14 cellular contexts compared by ENCODE assay signal in genomic region chr3:108288192-108288591, GRCh38. TPM values are rescaled to one million over a fixed set of nuclear protein-coding genes. Genes with fewer than 3 reads are reported as not detected.
DNase-seq lines count a peak whose midpoint lies in the region; ATAC-seq, FAIRE-seq and TF ChIP-seq lines count a peak whose summit lies in the region.
"Not testable (repeated sequence)": the region's sequence is repeated elsewhere in the genome, so short reads cannot be mapped to it uniquely, and the experiment has no call there.
"Had no signal": no experiment of that assay in that cellular context is flagged by ENCODE, and none has a peak within 500 bp of the region (broad histone marks: within the 10 kb centered on the region; RNA-seq: fewer than 3 reads in every experiment).

No MANE protein-coding gene starts in this region.

- peak overlapping the region; percentile 40 for H3K27ac Mint-ChIP-seq in activated CD4-positive, alpha-beta T cell treated with anti-CD3 and anti-CD28 coated beads, Interleukin-2, amount 10 ng/mL, durations not matched to agents 24 days and 14 days
- peak overlapping the region; percentile 23 for H3K27ac Mint-ChIP-seq in activated naive CD8-positive, alpha-beta T cell treated with anti-CD3 and anti-CD28 coated beads for 36 hours
- peak overlapping the region; percentile 80 for H3K27ac Mint-ChIP-seq in stimulated activated memory B cell treated with anti-CD40 and anti-IgM and Interleukin-4, amounts not matched to agents 10 μg/mL and 1 μg/mL and 100 μg/mL, for 72 hours
- peak overlapping the region; percentile 39 for H3K27ac Mint-ChIP-seq in stimulated activated naive CD8-positive, alpha-beta T cell treated with anti-CD3 and anti-CD28 coated beads, Interleukin-15, Interleukin-2, amounts not matched to agents 100 ng/mL and 50 ng/mL, for 24 hours

- not testable (repeated sequence) for H3K4me3 ChIP-seq in A549; H1 (ENCODE audit: extremely low read depth in 1 of 4, insufficient read depth in 2 of 4, low read depth in 3 of 4, low read length in 4 of 4)

- not testable (repeated sequence) for H4K20me1 ChIP-seq in H1 (replicated peaks in 1 of 2; ENCODE audit: control insufficient read depth in 1 of 2, insufficient read depth in 2 of 2, low read length in 2 of 2)

- H3K36me3 Mint-ChIP-seq in activated CD4-positive, alpha-beta T cell treated with anti-CD3 and anti-CD28 coated beads, Interleukin-2, amount 10 ng/mL, durations not matched to agents 24 days and 14 days (ENCODE audit: low read depth), result peaks cover 15% of the 10 kb centered on the region
- peaks cover 21% of the 10 kb centered on the region for H3K36me3 Mint-ChIP-seq in activated naive CD8-positive, alpha-beta T cell treated with anti-CD3 and anti-CD28 coated beads for 36 hours
- H3K36me3 Mint-ChIP-seq in stimulated activated memory B cell treated with anti-CD40 and anti-IgM and Interleukin-4, amounts not matched to agents 10 μg/mL and 1 μg/mL and 100 μg/mL, for 72 hours; stimulated activated naive CD8-positive, alpha-beta T cell treated with anti-CD3 and anti-CD28 coated beads, Interleukin-15, Interleukin-2, amounts not matched to agents 100 ng/mL and 50 ng/mL, for 24 hours (ENCODE audit: low read depth): not testable (repeated sequence)

- H3K4me1 Mint-ChIP-seq in activated CD4-positive, alpha-beta T cell treated with anti-CD3 and anti-CD28 coated beads, Interleukin-2, amount 10 ng/mL, durations not matched to agents 24 days and 14 days, result peaks cover 46% of the 10 kb centered on the region
- H3K4me1 Mint-ChIP-seq in activated naive CD8-positive, alpha-beta T cell treated with anti-CD3 and anti-CD28 coated beads for 36 hours, result peaks cover 45% of the 10 kb centered on the region
- H3K4me1 Mint-ChIP-seq in stimulated activated memory B cell treated with anti-CD40 and anti-IgM and Interleukin-4, amounts not matched to agents 10 μg/mL and 1 μg/mL and 100 μg/mL, for 72 hours, result peaks cover 43% of the 10 kb centered on the region
- peaks cover 56% of the 10 kb centered on the region for H3K4me1 Mint-ChIP-seq in stimulated activated naive CD8-positive, alpha-beta T cell treated with anti-CD3 and anti-CD28 coated beads, Interleukin-15, Interleukin-2, amounts not matched to agents 100 ng/mL and 50 ng/mL, for 24 hours (ENCODE audit: low read depth)

- not testable (repeated sequence) for H2BK5ac ChIP-seq in H1 (ENCODE audit: low read depth, low read length)

- not testable (repeated sequence) for H3K14ac ChIP-seq in H1 (ENCODE audit: insufficient read length)

- not testable (repeated sequence) for H3K79me1 ChIP-seq in H1 (ENCODE audit: low read depth, low read length)

- H4K5ac ChIP-seq in H1 (ENCODE audit: insufficient read length, low read depth, low read length), result not testable (repeated sequence)

- not testable (repeated sequence) for H3K36me3 ChIP-seq in H1 (ENCODE audit: control insufficient read depth in 2 of 4, insufficient read depth in 4 of 4, low read length in 3 of 4)

- H3K9ac ChIP-seq in H1 (replicated peaks in 1 of 4; ENCODE audit: extremely low read depth in 1 of 4, low read depth in 3 of 4, low read length in 3 of 4), result not testable (repeated sequence)

- not testable (repeated sequence) for H2BK15ac ChIP-seq in H1 (ENCODE audit: low read length)

- H2BK20ac ChIP-seq in H1 (ENCODE audit: low read length), result not testable (repeated sequence)

- WGBS in A549 (ENCODE audit: missing lambda C conversion rate), result 46% methylated on average over 6 of the region's 6 CpGs
- 91% methylated on average over 6 of the region's 6 CpGs; no CpG with 5 or more reads in 1 of the 2 experiments for WGBS in H1 (ENCODE audit: extremely low coverage in 1 of 2, insufficient coverage in 1 of 2, insufficient read length in 1 of 2, insufficient replicate concordance in 2 of 2, low coverage in 1 of 2, low lambda C conversion rate in 2 of 2, missing lambda C conversion rate in 1 of 2), 2 experiments

- not testable (repeated sequence) for DNase-seq in A549 (ENCODE audit: low read depth in 1 of 2, low spot score in 1 of 2); H54 (ENCODE audit: insufficient read length, low spot score); activated CD4-positive, alpha-beta T cell treated with anti-CD3 and anti-CD28 coated beads, Interleukin-2, amount 10 ng/mL, durations not matched to agents 24 days and 14 days; activated naive CD8-positive, alpha-beta T cell treated with anti-CD3 and anti-CD28 coated beads for 36 hours; H1 (ENCODE audit: low read depth in 1 of 2, low spot score in 2 of 2)

- H3K56ac ChIP-seq in H1 (replicated peaks; ENCODE audit: insufficient read length, low read depth, low read length), result not testable (repeated sequence)

- H3K79me2 ChIP-seq in H1 (ENCODE audit: control insufficient read depth in 1 of 2, insufficient read depth in 2 of 2, low read length in 2 of 2), result not testable (repeated sequence)

- H3K27ac ChIP-seq in A549; H1 (ENCODE audit: low read depth, low read length): not testable (repeated sequence)

- intact Hi-C loops in activated CD4-positive, alpha-beta T cell treated with anti-CD3 and anti-CD28 coated beads, Interleukin-2, amount 10 ng/mL, durations not matched to agents 24 days and 14 days (cut with micrococcal nuclease), result not testable (repeated sequence)

- not testable (repeated sequence) for TF ChIP-seq CTCF in A549 (IDR thresholded peaks at IDR 0.05); H1 (IDR thresholded peaks at IDR 0.05; ENCODE audit: control extremely low read depth in 1 of 3, insufficient read depth in 1 of 3, low read depth in 1 of 3, low read length in 3 of 3)

- POLR2A ChIA-PET in A549 (lab: Yijun Ruan, JAX); H1 (lab: Charles Lee; ENCODE audit: partially characterized antibody): not testable (repeated sequence)

- not testable (repeated sequence) for ATAC-seq in A549; stimulated activated memory B cell treated with anti-CD40 and anti-IgM and Interleukin-4, amounts not matched to agents 10 μg/mL and 1 μg/mL and 100 μg/mL, for 72 hours

- not testable (repeated sequence) for TF ChIP-seq RAD21 in A549 (conservative IDR thresholded peaks at IDR 0.05 in 1 of 2, IDR thresholded peaks at IDR 0.05 in 1 of 2); H1 (IDR thresholded peaks at IDR 0.05 in 1 of 2, conservative IDR thresholded peaks at IDR 0.05 in 1 of 2; ENCODE audit: low read depth in 2 of 2, low read length in 2 of 2)

- H3K27me3 Mint-ChIP-seq in activated CD4-positive, alpha-beta T cell treated with anti-CD3 and anti-CD28 coated beads, Interleukin-2, amount 10 ng/mL, durations not matched to agents 24 days and 14 days; activated naive CD8-positive, alpha-beta T cell treated with anti-CD3 and anti-CD28 coated beads for 36 hours; stimulated activated memory B cell treated with anti-CD40 and anti-IgM and Interleukin-4, amounts not matched to agents 10 μg/mL and 1 μg/mL and 100 μg/mL, for 72 hours; stimulated activated naive CD8-positive, alpha-beta T cell treated with anti-CD3 and anti-CD28 coated beads, Interleukin-15, Interleukin-2, amounts not matched to agents 100 ng/mL and 50 ng/mL, for 24 hours: not testable (repeated sequence)

- CTCF ChIA-PET in A549 (lab: Yijun Ruan, JAX); H1 (lab: Charles Lee; ENCODE audit: partially characterized antibody): not testable (repeated sequence)

- not testable (repeated sequence) for H4K8ac ChIP-seq in H1 (ENCODE audit: extremely low read depth, insufficient read depth, low read length)

- not testable (repeated sequence) for H3K4me2 ChIP-seq in A549; H1 (ENCODE audit: insufficient read depth in 1 of 2, low read depth in 2 of 2, low read length in 2 of 2)

- H2AFZ ChIP-seq in H1 (ENCODE audit: low read length), result not testable (repeated sequence)

- not testable (repeated sequence) for H2BK12ac ChIP-seq in H1 (ENCODE audit: low read depth, low read length)

- not testable (repeated sequence) for FAIRE-seq in A549 (lab: Jason Lieb, UNC); H1 (lab: Jason Lieb, UNC)
- peak; percentile 15 for FAIRE-seq in H54 (lab: Jason Lieb, UNC)

- not testable (repeated sequence) for H3K4me3 Mint-ChIP-seq in activated CD4-positive, alpha-beta T cell treated with anti-CD3 and anti-CD28 coated beads, Interleukin-2, amount 10 ng/mL, durations not matched to agents 24 days and 14 days; activated naive CD8-positive, alpha-beta T cell treated with anti-CD3 and anti-CD28 coated beads for 36 hours; stimulated activated memory B cell treated with anti-CD40 and anti-IgM and Interleukin-4, amounts not matched to agents 10 μg/mL and 1 μg/mL and 100 μg/mL, for 72 hours; stimulated activated naive CD8-positive, alpha-beta T cell treated with anti-CD3 and anti-CD28 coated beads, Interleukin-15, Interleukin-2, amounts not matched to agents 100 ng/mL and 50 ng/mL, for 24 hours

- not testable (repeated sequence) for TF ChIP-seq EP300 in A549 (IDR thresholded peaks at IDR 0.05); H1 (IDR thresholded peaks at IDR 0.05; ENCODE audit: borderline replicate concordance in 1 of 2, low read depth in 2 of 2, low read length in 2 of 2)

- H3K18ac ChIP-seq in H1 (ENCODE audit: extremely low read depth, low read length), result not testable (repeated sequence)

- H3K23me2 ChIP-seq in H1 (ENCODE audit: low read depth, low read length), result not testable (repeated sequence)

- H2BK120ac ChIP-seq in H1 (replicated peaks; ENCODE audit: low read depth, low read length), result not testable (repeated sequence)

- H3K9me3 ChIP-seq in A549; H1 (ENCODE audit: insufficient read depth in 2 of 2, low read depth in 1 of 2, low read length in 1 of 2): not testable (repeated sequence)

- H3K23ac ChIP-seq in H1 (ENCODE audit: insufficient read length), result not testable (repeated sequence)

- H3K4me1 ChIP-seq in A549; H1 (replicated peaks in 1 of 4; ENCODE audit: control insufficient read depth in 3 of 4, insufficient read depth in 4 of 4, low read length in 3 of 4): not testable (repeated sequence)

- not testable (repeated sequence) for TF ChIP-seq POLR2A in A549 (IDR thresholded peaks at IDR 0.05; ENCODE audit: low read length); H54 (IDR thresholded peaks at IDR 0.05; ENCODE audit: low read depth, low read length); H1 (IDR thresholded peaks at IDR 0.05; ENCODE audit: control extremely low read depth in 1 of 2, low read depth in 2 of 2, low read length in 2 of 2)

- H3K27me3 ChIP-seq in H1 (replicated peaks in 1 of 4; ENCODE audit: control insufficient read depth in 3 of 4, extremely low read depth in 1 of 4, insufficient read depth in 3 of 4, low read length in 3 of 4), result not testable (repeated sequence)

- H4K91ac ChIP-seq in H1 (replicated peaks; ENCODE audit: insufficient read length, low read length), result not testable (repeated sequence)

- H2AK5ac ChIP-seq in H1 (ENCODE audit: low read depth, low read length), result not testable (repeated sequence)

- not testable (repeated sequence) for H3K4ac ChIP-seq in H1 (replicated peaks; ENCODE audit: insufficient read length, low read depth, low read length)

- H3K9me3 Mint-ChIP-seq in activated CD4-positive, alpha-beta T cell treated with anti-CD3 and anti-CD28 coated beads, Interleukin-2, amount 10 ng/mL, durations not matched to agents 24 days and 14 days, result peaks cover 26% of the 10 kb centered on the region
- peaks cover 29% of the 10 kb centered on the region for H3K9me3 Mint-ChIP-seq in activated naive CD8-positive, alpha-beta T cell treated with anti-CD3 and anti-CD28 coated beads for 36 hours
- H3K9me3 Mint-ChIP-seq in stimulated activated memory B cell treated with anti-CD40 and anti-IgM and Interleukin-4, amounts not matched to agents 10 μg/mL and 1 μg/mL and 100 μg/mL, for 72 hours; stimulated activated naive CD8-positive, alpha-beta T cell treated with anti-CD3 and anti-CD28 coated beads, Interleukin-15, Interleukin-2, amounts not matched to agents 100 ng/mL and 50 ng/mL, for 24 hours: not testable (repeated sequence)

RNA-seq across cellular contexts. Expression of gene HHLA2, which starts 8.2 kb away (rescaled TPM):
- 0.34 and 0.48 TPM in 2 replicates for polyA plus RNA-seq in A549 (2011; rRNA removed)
- 0.04 and 0.06 TPM in 2 replicates for polyA plus RNA-seq in A549 (2012; cell fraction: cytosol; rRNA removed)
- polyA plus RNA-seq in A549 (2012; cell fraction: nucleus; rRNA removed), result not detected in 2 replicates
- polyA plus RNA-seq in A549 (2017; fragmentation: RNase III; extraction: RNeasy Plus Mini Kit Qiagen cat#74134 plus additional on column Dnase treatment), result 0.05 to 0.08 TPM in 2 of 3 replicates, not detected in the other
- polyA minus RNA-seq in A549 (2011; rRNA and poly(A)+ RNA removed), result not detected in 2 replicates
- 2.0 and 2.2 TPM in 2 replicates for total RNA-seq in activated CD4-positive, alpha-beta T cell treated with anti-CD3 and anti-CD28 coated beads, Interleukin-2, amount 10 ng/mL, durations not matched to agents 24 days and 14 days
- 1 to 10 TPM; 1.1 to 1.3 TPM for total RNA-seq in activated naive CD8-positive, alpha-beta T cell treated with anti-CD3 and anti-CD28 coated beads for 36 hours
- not detected in 2 replicates for total RNA-seq in H1 (2021; fragmentation: NEBNext Ultra II Directional; extraction: Animal tissue kit (Norgen Biotek cat#: 25700))
- not detected in 2 replicates for polyA plus RNA-seq in H1 (2011; rRNA removed)
- polyA plus RNA-seq in H1 (2011; cell fraction: cytosol; rRNA removed), result not detected
- polyA plus RNA-seq in H1 (2011; cell fraction: nucleus; rRNA removed), result not detected
- polyA plus RNA-seq in H1 (2012, experiment 1 of 2), result not detected in 4 replicates
- polyA plus RNA-seq in H1 (2012, experiment 2 of 2), result not detected
- polyA plus RNA-seq in H1 (2013, experiment 1 of 2), result not detected
- polyA plus RNA-seq in H1 (2013, experiment 2 of 2), result not detected
- polyA minus RNA-seq in H1 (2011; rRNA and poly(A)+ RNA removed), result not detected in 2 replicates
- polyA minus RNA-seq in H1 (2011; cell fraction: cytosol; rRNA and poly(A)+ RNA removed), result not detected
- not detected for polyA minus RNA-seq in H1 (2011; cell fraction: nucleus; rRNA and poly(A)+ RNA removed)
- total RNA-seq: A172, A673, Daoy, G401 had no signal
- polyA plus RNA-seq: AG04450; CD4-positive, alpha-beta memory T cell; CD4-positive, CD25-positive, alpha-beta regulatory T cell had no signal

Comparison
In these comparisons a context has a peak if more than half of its experiments do, and no peak if none do; other contexts are left out.
1. H3K27ac Mint-ChIP-seq: peak in every context shown above with its lines; median percentile 80 in stimulated activated memory B cell treated with anti-CD40 and anti-IgM and Interleukin-4, amounts not matched to agents 10 μg/mL and 1 μg/mL and 100 μg/mL, for 72 hours; 40 in activated CD4-positive, alpha-beta T cell treated with anti-CD3 and anti-CD28 coated beads, Interleukin-2, amount 10 ng/mL, durations not matched to agents 24 days and 14 days; 39 in stimulated activated naive CD8-positive, alpha-beta T cell treated with anti-CD3 and anti-CD28 coated beads, Interleukin-15, Interleukin-2, amounts not matched to agents 100 ng/mL and 50 ng/mL, for 24 hours; 23 in activated naive CD8-positive, alpha-beta T cell treated with anti-CD3 and anti-CD28 coated beads for 36 hours.